19 cellular contexts compared by ENCODE assay signal in genomic region chr12:113477171-113477841, GRCh38. TPM values are rescaled to one million over a fixed set of nuclear protein-coding genes. Genes with fewer than 3 reads are reported as not detected.
A peak's percentile ranks its signal among the peaks of the same experiment; 100 is the strongest.
DNase-seq lines count a peak whose midpoint lies in the region; ATAC-seq, FAIRE-seq and TF ChIP-seq lines count a peak whose summit lies in the region.
"Had no signal": no experiment of that assay in that cellular context is flagged by ENCODE, and none has a peak within 500 bp of the region (broad histone marks: within the 10 kb centered on the region; RNA-seq: fewer than 3 reads in every experiment).

No MANE protein-coding gene starts in this region.

- peaks cover 5% of the 10 kb centered on the region for H3K36me3 Mint-ChIP-seq in activated CD4-positive, alpha-beta T cell treated with anti-CD3 and anti-CD28 coated beads, Interleukin-2, amount 10 ng/mL, durations not matched to agents 24 days and 14 days (ENCODE audit: low read depth)
- H3K36me3 Mint-ChIP-seq in WTC11 = no peaks in the 10 kb centered on the region
- peaks cover 6% of the 10 kb centered on the region for H3K36me3 Mint-ChIP-seq in activated CD4-positive, alpha-beta T cell treated with anti-CD3 and anti-CD28 coated beads, Interleukin-2, amount 10 ng/mL, durations not matched to agents 7 days and 5 days (ENCODE audit: low read depth)

- H3K4me3 ChIP-seq in iPS-18c (ENCODE audit: insufficient read depth, low read depth, low read length) = peak overlapping the region; percentile 28; the same call in 1 of the 2 replicates
- H3K4me3 ChIP-seq: A549; BLaER1 treated with 17β-estradiol and CSF1 and Interleukin-3, amounts not matched to agents 10 nM and 100 nM; PC-9 had no signal

- peaks cover 12% of the 10 kb centered on the region for H3K4me1 Mint-ChIP-seq in activated CD4-positive, alpha-beta T cell treated with anti-CD3 and anti-CD28 coated beads, Interleukin-2, amount 10 ng/mL, durations not matched to agents 24 days and 14 days
- peaks cover 73% of the 10 kb centered on the region for H3K4me1 Mint-ChIP-seq in WTC11
- H3K4me1 Mint-ChIP-seq in activated CD4-positive, alpha-beta T cell treated with anti-CD3 and anti-CD28 coated beads, Interleukin-2, amount 10 ng/mL, durations not matched to agents 7 days and 5 days = peaks cover 16% of the 10 kb centered on the region

- POLR2A ChIA-PET in WTC11 (lab: Charles Lee) = interaction anchor here (0.6 kb wide), 1 partner anchor 232 kb away, joined by 3 read pairs; no protein-coding TSS in a partner anchor
- POLR2A ChIA-PET in activated CD4-positive, alpha-beta T cell treated with anti-CD3 and anti-CD28 coated beads, Interleukin-2, amount 10 ng/mL, durations not matched to agents 7 days and 5 days (lab: Charles Lee) = no interaction called here

- TF ChIP-seq CTCF in WTC11 (IDR thresholded peaks at IDR 0.05) = no peak

- intact Hi-C loops in activated CD4-positive, alpha-beta T cell treated with anti-CD3 and anti-CD28 coated beads, Interleukin-2, amount 10 ng/mL, durations not matched to agents 24 days and 14 days (cut with micrococcal nuclease) = no loop called here

- DNase-seq in activated CD4-positive, alpha-beta T cell treated with anti-CD3 and anti-CD28 coated beads, Interleukin-2, amount 10 ng/mL, durations not matched to agents 24 days and 14 days = no peak
- no peak for DNase-seq in activated CD4-positive, alpha-beta T cell treated with anti-CD3 and anti-CD28 coated beads for 48 hours
- DNase-seq in WTC11 (ENCODE audit: low spot score) = peak; percentile 72
- no peak for DNase-seq in H54 (ENCODE audit: insufficient read length, low spot score)
- DNase-seq in activated CD4-positive, alpha-beta T cell treated with anti-CD3 and anti-CD28 coated beads, Interleukin-2, amount 10 ng/mL, durations not matched to agents 7 days and 5 days = no peak
- DNase-seq: DMS79 treated with DMSO at 0.1 percent for 48 hours, GF-D8, KBM-7, NCI-H1436, NCI-H2029 treated with DMSO at 0.1 percent for 48 hours, NCI-H748 treated with DMSO at 0.1 percent for 48 hours, PC-9 had no signal

- H3K9me3 Mint-ChIP-seq in activated CD4-positive, alpha-beta T cell treated with anti-CD3 and anti-CD28 coated beads, Interleukin-2, amount 10 ng/mL, durations not matched to agents 24 days and 14 days = peaks cover 17% of the 10 kb centered on the region
- no peaks in the 10 kb centered on the region for H3K9me3 Mint-ChIP-seq in WTC11
- H3K9me3 Mint-ChIP-seq in activated CD4-positive, alpha-beta T cell treated with anti-CD3 and anti-CD28 coated beads, Interleukin-2, amount 10 ng/mL, durations not matched to agents 7 days and 5 days = peaks cover 3% of the 10 kb centered on the region

- H3K27ac Mint-ChIP-seq in activated CD4-positive, alpha-beta T cell treated with anti-CD3 and anti-CD28 coated beads, Interleukin-2, amount 10 ng/mL, durations not matched to agents 24 days and 14 days = peak overlapping the region; percentile 45
- no peak overlapping the region for H3K27ac Mint-ChIP-seq in WTC11
- H3K27ac Mint-ChIP-seq in activated CD4-positive, alpha-beta T cell treated with anti-CD3 and anti-CD28 coated beads, Interleukin-2, amount 10 ng/mL, durations not matched to agents 7 days and 5 days = no peak overlapping the region

- H3K27me3 Mint-ChIP-seq in activated CD4-positive, alpha-beta T cell treated with anti-CD3 and anti-CD28 coated beads, Interleukin-2, amount 10 ng/mL, durations not matched to agents 24 days and 14 days = peaks cover 84% of the 10 kb centered on the region
- H3K27me3 Mint-ChIP-seq in WTC11 (ENCODE audit: low read depth) = peaks cover 96% of the 10 kb centered on the region
- peaks cover 86% of the 10 kb centered on the region for H3K27me3 Mint-ChIP-seq in activated CD4-positive, alpha-beta T cell treated with anti-CD3 and anti-CD28 coated beads, Interleukin-2, amount 10 ng/mL, durations not matched to agents 7 days and 5 days

- ATAC-seq in WTC11 (peak; percentile 26), GM19452 (IDR thresholded peaks at IDR 0.05; ENCODE audit: unreplicated experiment) (no peak)
- ATAC-seq: HCT116 had no signal

- FAIRE-seq in H54 (lab: Jason Lieb, UNC) = no peak
- FAIRE-seq: A549, GM12892, HTR-8/SVneo had no signal

- no peak overlapping the region for H3K4me3 Mint-ChIP-seq in activated CD4-positive, alpha-beta T cell treated with anti-CD3 and anti-CD28 coated beads, Interleukin-2, amount 10 ng/mL, durations not matched to agents 24 days and 14 days
- H3K4me3 Mint-ChIP-seq in WTC11 = peak overlapping the region; percentile 76
- H3K4me3 Mint-ChIP-seq in activated CD4-positive, alpha-beta T cell treated with anti-CD3 and anti-CD28 coated beads, Interleukin-2, amount 10 ng/mL, durations not matched to agents 7 days and 5 days = no peak overlapping the region

- H3K9me3 ChIP-seq in iPS-18c (ENCODE audit: control insufficient read depth, insufficient read depth, low read length) = peaks cover 2% of the 10 kb centered on the region
- H3K9me3 ChIP-seq: A549 had no signal

- no peak for TF ChIP-seq POLR2A in H54 (IDR thresholded peaks at IDR 0.05; ENCODE audit: low read depth, low read length)

- CTCF ChIA-PET in WTC11 (lab: Charles Lee) = interaction anchor here (0.7 to 9.2 kb wide), 8 partner anchors 9 to 289 kb away, joined by 3 to 92 read pairs (median 3); no protein-coding TSS in a partner anchor
- CTCF ChIA-PET in activated CD4-positive, alpha-beta T cell treated with anti-CD3 and anti-CD28 coated beads, Interleukin-2, amount 10 ng/mL, durations not matched to agents 7 days and 5 days (lab: Charles Lee) = no interaction called here

TF ChIP-seq in WTC11, 78 proteins besides CTCF, POLR2A, EP300 and RAD21 (continues in another document):
- TF ChIP-seq, protein P1, sequence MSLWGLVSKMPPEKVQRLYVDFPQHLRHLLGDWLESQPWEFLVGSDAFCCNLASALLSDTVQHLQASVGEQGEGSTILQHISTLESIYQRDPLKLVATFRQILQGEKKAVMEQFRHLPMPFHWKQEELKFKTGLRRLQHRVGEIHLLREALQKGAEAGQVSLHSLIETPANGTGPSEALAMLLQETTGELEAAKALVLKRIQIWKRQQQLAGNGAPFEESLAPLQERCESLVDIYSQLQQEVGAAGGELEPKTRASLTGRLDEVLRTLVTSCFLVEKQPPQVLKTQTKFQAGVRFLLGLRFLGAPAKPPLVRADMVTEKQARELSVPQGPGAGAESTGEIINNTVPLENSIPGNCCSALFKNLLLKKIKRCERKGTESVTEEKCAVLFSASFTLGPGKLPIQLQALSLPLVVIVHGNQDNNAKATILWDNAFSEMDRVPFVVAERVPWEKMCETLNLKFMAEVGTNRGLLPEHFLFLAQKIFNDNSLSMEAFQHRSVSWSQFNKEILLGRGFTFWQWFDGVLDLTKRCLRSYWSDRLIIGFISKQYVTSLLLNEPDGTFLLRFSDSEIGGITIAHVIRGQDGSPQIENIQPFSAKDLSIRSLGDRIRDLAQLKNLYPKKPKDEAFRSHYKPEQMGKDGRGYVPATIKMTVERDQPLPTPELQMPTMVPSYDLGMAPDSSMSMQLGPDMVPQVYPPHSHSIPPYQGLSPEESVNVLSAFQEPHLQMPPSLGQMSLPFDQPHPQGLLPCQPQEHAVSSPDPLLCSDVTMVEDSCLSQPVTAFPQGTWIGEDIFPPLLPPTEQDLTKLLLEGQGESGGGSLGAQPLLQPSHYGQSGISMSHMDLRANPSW (CRISPR knock-in tag; conservative IDR thresholded peaks at IDR 0.05; ENCODE audit: low read depth) = no peak
- TF ChIP-seq, protein P2, sequence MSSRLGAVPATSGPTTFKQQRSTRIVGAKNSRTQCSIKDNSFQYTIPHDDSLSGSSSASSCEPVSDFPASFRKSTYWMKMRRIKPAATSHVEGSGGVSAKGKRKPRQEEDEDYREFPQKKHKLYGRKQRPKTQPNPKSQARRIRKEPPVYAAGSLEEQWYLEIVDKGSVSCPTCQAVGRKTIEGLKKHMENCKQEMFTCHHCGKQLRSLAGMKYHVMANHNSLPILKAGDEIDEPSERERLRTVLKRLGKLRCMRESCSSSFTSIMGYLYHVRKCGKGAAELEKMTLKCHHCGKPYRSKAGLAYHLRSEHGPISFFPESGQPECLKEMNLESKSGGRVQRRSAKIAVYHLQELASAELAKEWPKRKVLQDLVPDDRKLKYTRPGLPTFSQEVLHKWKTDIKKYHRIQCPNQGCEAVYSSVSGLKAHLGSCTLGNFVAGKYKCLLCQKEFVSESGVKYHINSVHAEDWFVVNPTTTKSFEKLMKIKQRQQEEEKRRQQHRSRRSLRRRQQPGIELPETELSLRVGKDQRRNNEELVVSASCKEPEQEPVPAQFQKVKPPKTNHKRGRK (CRISPR knock-in tag; IDR thresholded peaks at IDR 0.05; ENCODE audit: borderline replicate concordance) = 0 out of 2 replicates have a peak, but pooled peaks have one; percentile 50
- TF ChIP-seq ZBTB43 (CRISPR knock-in tag; IDR thresholded peaks at IDR 0.05) (peak; percentile 96), FOXP1 (CRISPR knock-in tag; IDR thresholded peaks at IDR 0.05; ENCODE audit: borderline replicate concordance) (0 out of 2 replicates have a peak, but pooled peaks have one; percentile 42), MYBL2 (CRISPR knock-in tag; IDR thresholded peaks at IDR 0.05) (no peak), ETV6 (CRISPR knock-in tag; IDR thresholded peaks at IDR 0.05) (peak; percentile 95)

RNA-seq across cellular contexts. Expression of gene LHX5, which starts 5.6 kb away (rescaled TPM):
- not detected in 2 replicates for total RNA-seq in activated CD4-positive, alpha-beta T cell treated with anti-CD3 and anti-CD28 coated beads, Interleukin-2, amount 10 ng/mL, durations not matched to agents 24 days and 14 days
- total RNA-seq in WTC11 (2021) = 1.5 to 3.0 TPM (median 1.6 TPM) in 3 replicates
- total RNA-seq in activated CD4-positive, alpha-beta T cell treated with anti-CD3 and anti-CD28 coated beads, Interleukin-2, amount 10 ng/mL, durations not matched to agents 7 days and 5 days = not detected

RNA-seq across cellular contexts. Expression of gene SDSL, which starts 55.1 kb away (rescaled TPM):
- total RNA-seq in activated CD4-positive, alpha-beta T cell treated with anti-CD3 and anti-CD28 coated beads, Interleukin-2, amount 10 ng/mL, durations not matched to agents 24 days and 14 days = 0.61 and 0.78 TPM in 2 replicates
- 0.41 to 0.96 TPM (median 0.52 TPM) in 3 replicates for total RNA-seq in WTC11 (2021)
- total RNA-seq in activated CD4-positive, alpha-beta T cell treated with anti-CD3 and anti-CD28 coated beads, Interleukin-2, amount 10 ng/mL, durations not matched to agents 7 days and 5 days = 1 to 10 TPM; 3.6 to 4.5 TPM
